Comparison of ENCODE assay signal across 1 cellular context in the genomic region with DNA sequence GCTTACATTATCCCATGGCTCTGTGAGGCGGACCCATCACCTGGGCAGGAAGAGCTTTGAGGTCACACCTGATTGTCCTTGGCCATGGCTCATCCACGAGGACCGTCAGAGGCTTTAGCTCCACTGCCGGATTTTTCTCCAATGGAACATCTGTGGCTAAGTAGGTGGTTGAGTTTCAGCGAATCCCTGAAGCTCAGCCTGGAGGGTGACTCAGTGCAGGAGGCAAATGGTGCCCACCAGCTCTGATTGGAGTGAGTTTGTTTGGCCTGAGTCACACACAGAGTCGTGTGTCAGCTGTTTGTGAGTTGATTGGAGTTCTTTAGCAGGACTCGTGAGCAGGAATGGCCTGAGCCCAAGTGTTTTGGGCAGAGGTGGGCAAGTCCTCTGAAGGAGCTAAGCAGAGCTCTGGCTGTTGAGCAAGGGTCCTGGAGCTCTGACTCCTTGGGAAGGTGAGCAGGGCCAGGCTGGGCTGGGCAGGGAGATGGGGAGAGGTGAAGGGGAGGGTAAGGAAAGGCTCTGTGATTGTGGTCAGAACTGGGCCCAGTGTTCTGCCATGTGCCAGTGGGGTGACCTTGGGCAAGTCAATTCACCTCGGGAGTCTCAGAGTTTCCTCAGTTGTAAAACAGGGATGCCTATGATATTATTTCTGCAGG.
TF ChIP-seq lines count a peak whose summit lies in the region.

No MANE protein-coding gene starts in this region.

TF ChIP-seq in H1, 55 proteins besides CTCF, POLR2A, EP300 and RAD21:
- TF ChIP-seq, protein P1, sequence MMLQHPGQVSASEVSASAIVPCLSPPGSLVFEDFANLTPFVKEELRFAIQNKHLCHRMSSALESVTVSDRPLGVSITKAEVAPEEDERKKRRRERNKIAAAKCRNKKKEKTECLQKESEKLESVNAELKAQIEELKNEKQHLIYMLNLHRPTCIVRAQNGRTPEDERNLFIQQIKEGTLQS (IDR thresholded peaks at IDR 0.05; ENCODE audit: insufficient read depth, low read depth, low read length) = no peak
- TF ChIP-seq CEBPB (IDR thresholded peaks at IDR 0.05; ENCODE audit: low read depth, low read length) (no peak), MAFK (IDR thresholded peaks at IDR 0.05; ENCODE audit: low read depth, low read length) (no peak), SAP30 (IDR thresholded peaks at IDR 0.05; ENCODE audit: insufficient read depth, insufficient replicate concordance, low read length) (no peak)
